Comparison of ENCODE assay signal across 19 cellular contexts in the genomic region with DNA sequence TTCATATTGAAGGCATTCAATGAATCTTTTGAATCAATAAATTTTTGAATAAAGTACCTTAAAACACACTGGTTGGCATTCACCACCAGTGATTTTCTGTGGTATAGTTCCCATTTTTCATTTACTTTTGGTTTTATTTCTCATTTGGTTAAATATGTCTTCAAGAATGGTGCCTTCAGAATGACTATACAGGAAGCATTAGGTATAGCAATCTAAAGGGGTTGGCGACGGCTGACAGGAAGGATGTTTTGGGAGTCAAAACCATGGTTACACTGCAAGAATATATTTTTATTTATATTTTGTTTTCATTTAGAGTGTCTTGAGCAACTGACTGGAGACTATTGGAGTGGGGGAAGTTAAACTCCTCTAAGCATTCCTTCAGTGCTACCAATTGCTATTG.
DNase-seq lines count a peak whose midpoint lies in the region; ATAC-seq lines count a peak whose summit lies in the region.
"Had no signal": no experiment of that assay in that cellular context is flagged by ENCODE, and none has a peak within 500 bp of the region (broad histone marks: within the 10 kb centered on the region; RNA-seq: fewer than 3 reads in every experiment).

No MANE protein-coding gene starts in this region.

- no peaks in the 10 kb centered on the region for H3K27me3 Mint-ChIP-seq in activated CD4-positive, alpha-beta T cell treated with anti-CD3 and anti-CD28 coated beads, Interleukin-2, amount 10 ng/mL, durations not matched to agents 24 days and 14 days
- H3K27me3 Mint-ChIP-seq: activated naive CD8-positive, alpha-beta T cell; effector memory CD8-positive, alpha-beta T cell; T-helper 17 cell had no signal

- H3K4me3 Mint-ChIP-seq in activated CD4-positive, alpha-beta T cell treated with anti-CD3 and anti-CD28 coated beads, Interleukin-2, amount 10 ng/mL, durations not matched to agents 24 days and 14 days = no peak overlapping the region
- H3K4me3 Mint-ChIP-seq: activated naive CD8-positive, alpha-beta T cell; effector memory CD8-positive, alpha-beta T cell; T-helper 17 cell had no signal

- no peak overlapping the region for H3K27ac Mint-ChIP-seq in activated CD4-positive, alpha-beta T cell treated with anti-CD3 and anti-CD28 coated beads, Interleukin-2, amount 10 ng/mL, durations not matched to agents 24 days and 14 days
- H3K27ac Mint-ChIP-seq: activated naive CD8-positive, alpha-beta T cell; effector memory CD8-positive, alpha-beta T cell; T-helper 17 cell had no signal

- DNase-seq in activated CD4-positive, alpha-beta T cell treated with anti-CD3 and anti-CD28 coated beads, Interleukin-2, amount 10 ng/mL, durations not matched to agents 24 days and 14 days = no peak
- no peak for DNase-seq in superior temporal gyrus (ENCODE audit: extremely low spot score)
- no peak for DNase-seq in stimulated activated CD4-positive, alpha-beta T cell treated with anti-CD3 and anti-CD28 coated beads, Interleukin-12 subunit alpha, Interleukin-12 subunit beta, amount 100 ng/mL, for 4 hours
- DNase-seq in NCI-H146 (lab: John Stamatoyannopoulos, UW) = no peak
- DNase-seq: Calu3; effector memory CD8-positive, alpha-beta T cell; GF-D8; left ventricle myocardium superior; NCI-H1092 treated with DMSO at 0.1 percent for 48 hours; NCI-H2171 treated with DMSO at 0.1 percent for 48 hours; SHP77; stimulated activated naive CD4-positive, alpha-beta T cell; T-helper 17 cell had no signal

- no peaks in the 10 kb centered on the region for H3K4me1 Mint-ChIP-seq in activated CD4-positive, alpha-beta T cell treated with anti-CD3 and anti-CD28 coated beads, Interleukin-2, amount 10 ng/mL, durations not matched to agents 24 days and 14 days
- H3K4me1 Mint-ChIP-seq: T-helper 17 cell had no signal

- peaks cover 4% of the 10 kb centered on the region for H3K9me3 Mint-ChIP-seq in activated CD4-positive, alpha-beta T cell treated with anti-CD3 and anti-CD28 coated beads, Interleukin-2, amount 10 ng/mL, durations not matched to agents 24 days and 14 days

- intact Hi-C loops in activated CD4-positive, alpha-beta T cell treated with anti-CD3 and anti-CD28 coated beads, Interleukin-2, amount 10 ng/mL, durations not matched to agents 24 days and 14 days (cut with micrococcal nuclease) = no loop called here

- ATAC-seq in GM18858 (IDR thresholded peaks at IDR 0.05; ENCODE audit: unreplicated experiment) = peak; percentile 75
- ATAC-seq in GM21447 (IDR thresholded peaks at IDR 0.05; ENCODE audit: unreplicated experiment) = peak; percentile 68
- peak; percentile 84 for ATAC-seq in HG02981 (IDR thresholded peaks at IDR 0.05; ENCODE audit: unreplicated experiment)
- peak; percentile 61 for ATAC-seq in HG03521 (IDR thresholded peaks at IDR 0.05; ENCODE audit: unreplicated experiment)
- ATAC-seq: activated CD4-positive, CD25-positive, alpha-beta regulatory T cell treated with anti-CD3 and anti-CD28 coated beads, Interleukin-2, amount 50 U/mL, for 24 hours; effector memory CD8-positive, alpha-beta T cell; left ventricle myocardium superior; T-helper 17 cell had no signal

- H3K36me3 Mint-ChIP-seq in activated CD4-positive, alpha-beta T cell treated with anti-CD3 and anti-CD28 coated beads, Interleukin-2, amount 10 ng/mL, durations not matched to agents 24 days and 14 days (ENCODE audit: low read depth) = no peaks in the 10 kb centered on the region
- H3K36me3 Mint-ChIP-seq: activated naive CD8-positive, alpha-beta T cell had no signal
